ENCODE assay signal across 13 cellular contexts in genomic region chr11:60370811-60371297, GRCh38. TPM values are rescaled to one million over a fixed set of nuclear protein-coding genes. Genes with fewer than 3 reads are reported as not detected.
DNase-seq lines count a peak whose midpoint lies in the region; ATAC-seq and TF ChIP-seq lines count a peak whose summit lies in the region.
"Had no signal": no experiment of that assay in that cellular context is flagged by ENCODE, and none has a peak within 500 bp of the region (broad histone marks: within the 10 kb centered on the region; RNA-seq: fewer than 3 reads in every experiment).

No MANE protein-coding gene starts in this region.

- peaks cover 5 to 29% of the 10 kb centered on the region in 2 donors for H3K4me1 ChIP-seq in left lung
- no peaks in the 10 kb centered on the region for H3K4me1 ChIP-seq in gastroesophageal sphincter
- H3K4me1 ChIP-seq: tibial nerve had no signal

- DNase-seq in CD14-positive monocyte (ENCODE audit: low spot score) (no peak), NCI-H1092 treated with DMSO at 0.1 percent for 48 hours (lab: John Stamatoyannopoulos, UW) (peak; percentile 88), SHP77 (lab: John Stamatoyannopoulos, UW) (peak; percentile 67 to 72), left lung (no peak), DMS 273 treated with DMSO at 0.1 percent for 48 hours (lab: John Stamatoyannopoulos, UW) (no peak), DMS114 treated with DMSO at 0.1 percent for 48 hours (lab: John Stamatoyannopoulos, UW; ENCODE audit: unreplicated experiment) (no peak)
- no peak for DNase-seq in activated CD4-positive, alpha-beta T cell treated with anti-CD3 and anti-CD28 coated beads for 4 hours
- DNase-seq: amniotic stem cell, midbrain, RPMI8226 had no signal

- H3K27ac Mint-ChIP-seq in CD14-positive monocyte = peak overlapping the region; percentile 23 to 92 (median 83)

- H3K9me3 Mint-ChIP-seq in CD14-positive monocyte = peaks cover 10 to 27% (median 20%) of the 10 kb centered on the region in 7 donors

- H3K27me3 Mint-ChIP-seq in CD14-positive monocyte (ENCODE audit: low read depth in 3 of 3) = peaks cover 0 to 3% (median 0%) of the 10 kb centered on the region in 3 donors

- H3K36me3 Mint-ChIP-seq in CD14-positive monocyte = peaks cover 9 to 20% of the 10 kb centered on the region in 2 donors

- no peak for TF ChIP-seq CTCF in CD14-positive monocyte (IDR thresholded peaks at IDR 0.05)
- TF ChIP-seq CTCF in left lung (IDR thresholded peaks at IDR 0.05) = no peak
- no peak for TF ChIP-seq CTCF in gastroesophageal sphincter (IDR thresholded peaks at IDR 0.05)

- 42 to 51% methylated on average over 4 to 5 of the region's 5 CpGs for WGBS in gastroesophageal sphincter (ENCODE audit: low coverage in 1 of 2), 2 donors

- peak; percentile 83 for ATAC-seq in left lung
- ATAC-seq in gastroesophageal sphincter = no peak

- H3K4me3 Mint-ChIP-seq in CD14-positive monocyte = no peak overlapping the region

- no peak for TF ChIP-seq EP300 in gastroesophageal sphincter (IDR thresholded peaks at IDR 0.05)

- TF ChIP-seq POLR2A in gastroesophageal sphincter (IDR thresholded peaks at IDR 0.05) = no peak

- H3K27ac ChIP-seq in left lung = peak overlapping the region; percentile 8 to 57
- no peak overlapping the region for H3K27ac ChIP-seq in gastroesophageal sphincter
- H3K27ac ChIP-seq: tibial nerve had no signal

- peaks cover 55% of the 10 kb centered on the region for H3K4me1 Mint-ChIP-seq in CD14-positive monocyte

- intact Hi-C loops in CD14-positive monocyte (cut with micrococcal nuclease) = no loop called here
- intact Hi-C loops in left lung (cut with DNase I) = no loop called here

- H3K9me3 ChIP-seq in left lung = peaks cover 0 to 2% of the 10 kb centered on the region in 2 donors
- no peaks in the 10 kb centered on the region for H3K9me3 ChIP-seq in gastroesophageal sphincter
- H3K9me3 ChIP-seq: tibial nerve had no signal

- H3K27me3 ChIP-seq in left lung = no peaks in the 10 kb centered on the region
- peaks cover 13% of the 10 kb centered on the region for H3K27me3 ChIP-seq in gastroesophageal sphincter
- H3K27me3 ChIP-seq: tibial nerve had no signal

- no peaks in the 10 kb centered on the region for H3K36me3 ChIP-seq in left lung
- no peaks in the 10 kb centered on the region for H3K36me3 ChIP-seq in gastroesophageal sphincter
- H3K36me3 ChIP-seq: tibial nerve had no signal

- H3K4me3 ChIP-seq in left lung (no peak overlapping the region), gastroesophageal sphincter (no peak overlapping the region)
- H3K4me3 ChIP-seq: tibial nerve had no signal

RNA-seq across cellular contexts. Expression of gene MS4A7, which starts 7.5 kb away (rescaled TPM):
- 100 to 1,000 TPM; 504 to 596 TPM for polyA plus RNA-seq in CD14-positive monocyte
- total RNA-seq in left lung (100 to 1,000 TPM in 1 of 2 donors, 10 to 100 TPM in 1; 80.6 to 143 TPM), gastroesophageal sphincter (10 to 100 TPM; 15.0 to 34.2 (median 23.5) TPM)

RNA-seq across cellular contexts. Expression of gene MS4A14, which starts 25.4 kb away (rescaled TPM):
- 1 to 10 TPM; 3.0 to 7.5 TPM for polyA plus RNA-seq in CD14-positive monocyte
- total RNA-seq in left lung = 1 to 10 TPM; 3.7 to 4.1 TPM
- total RNA-seq in gastroesophageal sphincter = 1 to 10 TPM; 1.3 to 2.4 (median 1.6) TPM

RNA-seq across cellular contexts. Expression of gene MS4A6E, which starts 43.8 kb away (rescaled TPM):
- not detected for polyA plus RNA-seq in CD14-positive monocyte
- 1 to 10 TPM in 1 of 2 donors, under 1 TPM in 1; 0.87 to 4.0 TPM for total RNA-seq in left lung
- total RNA-seq in gastroesophageal sphincter = not detected
- total RNA-seq: skeletal muscle tissue, tibial nerve had no signal

RNA-seq across cellular contexts. Expression of gene MS4A5, which starts 58.5 kb away (rescaled TPM):
- not detected for polyA plus RNA-seq in CD14-positive monocyte
- total RNA-seq in left lung = not detected
- total RNA-seq in gastroesophageal sphincter = not detected
- total RNA-seq: skeletal muscle tissue, tibial nerve had no signal

Comparison
In these comparisons a context has a peak if more than half of its experiments do, and no peak if none do; other contexts are left out.
1. DNase-seq: peak in NCI-H1092 treated with DMSO at 0.1 percent for 48 hours (single experiment) and SHP77 (2 of 2); none in CD14-positive monocyte (single experiment), left lung (0 of 2), DMS 273 treated with DMSO at 0.1 percent for 48 hours (single experiment), activated CD4-positive, alpha-beta T cell treated with anti-CD3 and anti-CD28 coated beads for 4 hours (0 of 2) and DMS114 treated with DMSO at 0.1 percent for 48 hours (single experiment).
2. H3K27ac ChIP-seq: peak in left lung (2 of 2); none in gastroesophageal sphincter (0 of 4).